ENCODE assay signal across 1 cellular context in genomic region chr1:229298887-229299503, GRCh38.
TF ChIP-seq lines count a peak whose summit lies in the region.

No MANE protein-coding gene starts in this region.

TF ChIP-seq in HepG2, 621 proteins besides CTCF, POLR2A, EP300 and RAD21 (continued from another document and continues in another):
- TF ChIP-seq CSRNP2 (CRISPR knock-in tag; conservative IDR thresholded peaks at IDR 0.05; ENCODE audit: low read depth) (no peak), TAF15 (IDR thresholded peaks at IDR 0.05; ENCODE audit: low read depth, low read length, poor library complexity, severe bottlenecking) (no peak), RBAK (CRISPR knock-in tag; IDR thresholded peaks at IDR 0.05) (no peak), ZNF280D (CRISPR knock-in tag; IDR thresholded peaks at IDR 0.05) (no peak), ZNF577 (CRISPR knock-in tag; IDR thresholded peaks at IDR 0.05; ENCODE audit: borderline replicate concordance, low read depth) (no peak), LBX2 (CRISPR knock-in tag; IDR thresholded peaks at IDR 0.05; ENCODE audit: borderline replicate concordance) (no peak), GATAD2A (CRISPR knock-in tag; IDR thresholded peaks at IDR 0.05) (peak; percentile 91), CHD4 (IDR thresholded peaks at IDR 0.05; ENCODE audit: borderline replicate concordance, low read length) (0 out of 2 replicates have a peak, but pooled peaks have one; percentile 3), ZNF503 (CRISPR knock-in tag; IDR thresholded peaks at IDR 0.05) (0 out of 2 replicates have a peak, but pooled peaks have one; percentile 40), ZNF619 (CRISPR knock-in tag; IDR thresholded peaks at IDR 0.05) (no peak), ZNF10 (CRISPR knock-in tag; IDR thresholded peaks at IDR 0.05; ENCODE audit: borderline replicate concordance, low read depth) (no peak), ZSCAN22 (CRISPR knock-in tag; IDR thresholded peaks at IDR 0.05) (no peak), ZNF549 (CRISPR knock-in tag; IDR thresholded peaks at IDR 0.05) (no peak), PPARG (CRISPR knock-in tag; conservative IDR thresholded peaks at IDR 0.05) (peak; percentile 63), RBFOX2 (IDR thresholded peaks at IDR 0.05; ENCODE audit: low read depth, low read length) (no peak), SNAI1 (CRISPR knock-in tag; IDR thresholded peaks at IDR 0.05; ENCODE audit: borderline replicate concordance) (no peak), ZNF773 (CRISPR knock-in tag; IDR thresholded peaks at IDR 0.05; ENCODE audit: borderline replicate concordance) (no peak), TFAP4 (IDR thresholded peaks at IDR 0.05; ENCODE audit: borderline replicate concordance, low read depth) (peak; percentile 95), ZNF318 (CRISPR knock-in tag; IDR thresholded peaks at IDR 0.05) (no peak), ZNF343 (CRISPR knock-in tag; IDR thresholded peaks at IDR 0.05) (no peak), MIER2 (CRISPR knock-in tag; IDR thresholded peaks at IDR 0.05) (peak; percentile 56; the same call in 1 of the 2 replicates), TMF1 (CRISPR knock-in tag; IDR thresholded peaks at IDR 0.05; ENCODE audit: low read depth) (no peak), ZNF737 (CRISPR knock-in tag; IDR thresholded peaks at IDR 0.05; ENCODE audit: borderline replicate concordance) (no peak), FOXK1 (CRISPR knock-in tag; IDR thresholded peaks at IDR 0.05; ENCODE audit: borderline replicate concordance, low read depth) (no peak), ZNF12 (CRISPR knock-in tag; IDR thresholded peaks at IDR 0.05) (0 out of 2 replicates have a peak, but pooled peaks have one; percentile 20), PHF21A (CRISPR knock-in tag; IDR thresholded peaks at IDR 0.05) (peak; percentile 57), BATF2 (CRISPR knock-in tag; IDR thresholded peaks at IDR 0.05) (no peak), EED (CRISPR knock-in tag; IDR thresholded peaks at IDR 0.05) (no peak), ZFY (CRISPR knock-in tag; IDR thresholded peaks at IDR 0.05) (no peak), KLF6 (CRISPR knock-in tag; IDR thresholded peaks at IDR 0.05) (no peak), ZMYM4 (CRISPR knock-in tag; IDR thresholded peaks at IDR 0.05) (peak; percentile 57; the same call in 1 of the 2 replicates), ZNF564 (CRISPR knock-in tag; IDR thresholded peaks at IDR 0.05) (no peak), MED1 (CRISPR knock-in tag; IDR thresholded peaks at IDR 0.05) (peak; percentile 76), JDP2 (CRISPR knock-in tag; IDR thresholded peaks at IDR 0.05; ENCODE audit: borderline replicate concordance) (no peak), GFI1 (CRISPR knock-in tag; IDR thresholded peaks at IDR 0.05; ENCODE audit: borderline replicate concordance) (no peak), ZNF572 (CRISPR knock-in tag; IDR thresholded peaks at IDR 0.05) (no peak), ZNF629 (CRISPR knock-in tag; conservative IDR thresholded peaks at IDR 0.05) (0 out of 2 replicates have a peak, but pooled peaks have one; percentile 36), ZNF674 (CRISPR knock-in tag; IDR thresholded peaks at IDR 0.05; ENCODE audit: low read depth) (no peak), ZNF75D (CRISPR knock-in tag; IDR thresholded peaks at IDR 0.05; ENCODE audit: borderline replicate concordance) (no peak), BCLAF1 (IDR thresholded peaks at IDR 0.05) (no peak)
